ENCODE assay signal across 14 cellular contexts in the genomic region with DNA sequence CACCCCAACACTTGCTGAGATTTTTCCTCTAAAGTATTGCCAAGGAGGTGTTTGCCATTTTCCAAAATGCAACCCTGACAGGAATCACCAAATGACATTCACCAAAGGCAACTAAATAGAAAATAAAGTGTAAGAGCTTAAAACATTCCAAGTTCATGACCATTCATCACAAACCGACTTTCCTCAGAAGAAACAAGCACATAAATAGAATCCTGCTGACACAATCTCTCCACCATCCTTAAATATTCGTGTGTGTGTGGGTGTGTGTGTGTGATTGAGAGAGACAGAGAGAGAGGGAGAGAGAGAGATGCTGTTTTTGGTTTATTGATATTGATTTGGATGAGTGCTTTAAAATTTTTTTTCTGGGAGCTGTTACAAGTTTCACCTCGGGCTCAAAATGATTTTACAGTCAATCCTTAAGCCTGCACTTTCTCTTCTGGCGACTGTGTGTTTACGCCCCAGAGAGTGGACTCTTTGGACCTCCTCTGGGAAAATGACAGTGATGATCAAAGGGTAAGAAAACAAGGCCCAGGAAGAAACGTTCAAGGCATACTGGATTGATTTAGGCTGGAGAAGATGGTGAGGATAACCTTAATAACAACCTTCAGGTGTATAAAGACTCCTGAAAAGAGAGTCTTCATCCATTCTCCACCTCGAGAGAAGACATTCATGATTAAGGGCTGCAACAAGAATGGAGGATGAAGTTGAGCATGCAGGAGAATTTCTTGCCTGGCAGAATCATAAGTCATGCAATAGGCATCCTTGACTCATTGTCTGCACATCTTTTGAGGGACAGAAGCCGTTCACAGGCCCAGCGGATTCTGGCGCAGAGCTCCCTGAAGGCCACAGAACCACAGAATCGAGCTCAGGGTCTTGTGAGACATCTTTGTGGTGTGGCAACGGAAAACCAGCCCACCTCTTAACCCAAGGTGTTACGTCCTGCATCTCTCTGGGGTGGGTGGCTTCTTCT.
DNase-seq lines count a peak whose midpoint lies in the region; ATAC-seq and TF ChIP-seq lines count a peak whose summit lies in the region.
"Had no signal": no experiment of that assay in that cellular context is flagged by ENCODE, and none has a peak within 500 bp of the region (broad histone marks: within the 10 kb centered on the region; RNA-seq: fewer than 3 reads in every experiment).

No MANE protein-coding gene starts in this region.

- H2BK20ac ChIP-seq in IMR-90 (ENCODE audit: low read depth, low read length): no peak overlapping the region

- dilution Hi-C loops in IMR-90 (cut with HindIII; ENCODE audit: low sequenced_read_pairs, unreplicated experiment): no loop called here

- no peak overlapping the region for H4K5ac ChIP-seq in IMR-90 (ENCODE audit: low read depth, low read length)

- no TSS peak for BruUV-seq in IMR-90 (replicated peaks; lab: Mats Ljungman, UMichigan)

- no peak overlapping the region for H2BK15ac ChIP-seq in IMR-90 (ENCODE audit: low read depth, low read length)

- no peak for TF ChIP-seq RAD21 in IMR-90 (IDR thresholded peaks at IDR 0.05; ENCODE audit: low read length)

- intact Hi-C loops in IMR-90 (cut with micrococcal nuclease) (no loop called here), sciatic nerve (cut with DNase I) (no loop called here)

- no peak overlapping the region for H2AFZ ChIP-seq in IMR-90 (replicated peaks; ENCODE audit: low read length, poor library complexity)

- H3K36me3 ChIP-seq in IMR-90 (ENCODE audit: control insufficient read depth, insufficient read depth, low read length): no peaks in the 10 kb centered on the region
- H3K36me3 ChIP-seq: pancreas had no signal

- H3K4ac ChIP-seq in IMR-90 (ENCODE audit: low read depth, low read length): no peak overlapping the region

- DNase-seq in EH (ENCODE audit: low read depth) (peak; percentile 88), IMR-90 (peak; percentile 29), caudate nucleus (lab: John Stamatoyannopoulos, UW) (no peak), non-pigmented ciliary epithelial cell (ENCODE audit: low read depth) (peak; percentile 60), NCI-H524 treated with DMSO at 0.1 percent for 48 hours (lab: John Stamatoyannopoulos, UW) (no peak), GOT3 (lab: John Stamatoyannopoulos, UW) (no peak), sciatic nerve (ENCODE audit: low spot score) (no peak)
- DNase-seq: activated naive CD4-positive, alpha-beta T cell treated with anti-CD3 and anti-CD28 coated beads, Interleukin-2, amount 50 U/mL, for 16 hours; Calu3; pancreas; stimulated activated CD4-positive, alpha-beta T cell treated with anti-CD3 and anti-CD28 coated beads, Interleukin-4, amount 100 ng/mL, for 1 hour; stimulated activated naive CD8-positive, alpha-beta T cell treated with anti-CD3 and anti-CD28 coated beads, Interleukin-15, amount 100 ng/mL, for 72 hours; T1000 had no signal

- ATAC-seq in IMR-90 (ENCODE audit: low read depth) (peak; percentile 29; the same call in 1 of the 2 replicates), HG03097 (IDR thresholded peaks at IDR 0.05; ENCODE audit: low FRiP score, unreplicated experiment) (no peak), sciatic nerve (no peak)
- ATAC-seq: pancreas; stimulated activated naive CD8-positive, alpha-beta T cell treated with anti-CD3 and anti-CD28 coated beads, Interleukin-15, amount 100 ng/mL, for 72 hours had no signal

- H3K27me3 ChIP-seq in IMR-90 (ENCODE audit: control insufficient read depth, insufficient read depth, low read length): no peaks in the 10 kb centered on the region
- H3K27me3 ChIP-seq: pancreas had no signal

- H2BK5ac ChIP-seq in IMR-90 (ENCODE audit: low read depth, low read length, poor library complexity, severe bottlenecking): no peak overlapping the region

- no peaks in the 10 kb centered on the region for H4K20me1 ChIP-seq in IMR-90 (ENCODE audit: insufficient read depth, low read length)

- peak overlapping the region; percentile 45; the same call in 1 of the 2 replicates for H3K4me2 ChIP-seq in IMR-90 (ENCODE audit: low read depth, low read length)

- TF ChIP-seq CTCF in IMR-90 (conservative IDR thresholded peaks at IDR 0.05; ENCODE audit: low read depth, low read length): no peak

- H3K27ac ChIP-seq in IMR-90 (ENCODE audit: insufficient read depth, low read length): no peak overlapping the region
- peak overlapping the region; percentile 16 for H3K27ac ChIP-seq in caudate nucleus (ENCODE audit: low read depth, low read length)
- H3K27ac ChIP-seq: pancreas had no signal

- no peaks in the 10 kb centered on the region for H3K79me1 ChIP-seq in IMR-90 (ENCODE audit: low read depth in 1 of 2, low read length in 2 of 2)

- H4K8ac ChIP-seq in IMR-90 (ENCODE audit: low read depth in 2 of 2, low read length in 2 of 2): no peak overlapping the region

- no peak overlapping the region for H3K18ac ChIP-seq in IMR-90 (ENCODE audit: low read depth, low read length)

- in situ Hi-C loops in IMR-90 (cut with MboI; ENCODE audit: low sequenced_read_pairs): no loop called here

- H2AK9ac ChIP-seq in IMR-90 (replicated peaks; ENCODE audit: low read depth, low read length, poor library complexity): no peak overlapping the region

- no peak overlapping the region for H3K9ac ChIP-seq in IMR-90 (ENCODE audit: low read depth, low read length)

- WGBS in IMR-90 (ENCODE audit: extremely low coverage in 2 of 2, insufficient read length in 1 of 2), 2 experiments: no CpG with 5 or more reads among the region's 13 CpGs

- no peak overlapping the region for H3K4me3 ChIP-seq in IMR-90 (ENCODE audit: insufficient read depth, low read depth, low read length)
- H3K4me3 ChIP-seq: pancreas had no signal

- CTCF ChIA-PET in IMR-90 (lab: Yijun Ruan, JAX): no interaction called here

- no peak overlapping the region for H4K91ac ChIP-seq in IMR-90 (ENCODE audit: insufficient read depth, low read depth, low read length)

- POLR2A ChIA-PET in IMR-90 (lab: Charles Lee; ENCODE audit: unreplicated experiment): no interaction called here

- no peak overlapping the region for H3K56ac ChIP-seq in IMR-90 (ENCODE audit: extremely low read depth, insufficient read depth, low read length)

- H3K9me1 ChIP-seq in IMR-90 (ENCODE audit: insufficient read depth, low read length): no peaks in the 10 kb centered on the region

- H3K9me3 ChIP-seq in IMR-90 (ENCODE audit: control insufficient read depth, insufficient read depth, low read length): peaks cover 5% of the 10 kb centered on the region
- H3K9me3 ChIP-seq: pancreas had no signal

- no peak overlapping the region for H3K14ac ChIP-seq in IMR-90 (replicated peaks; ENCODE audit: low read depth, low read length)

- no peak for TF ChIP-seq POLR2A in IMR-90 (IDR thresholded peaks at IDR 0.05; ENCODE audit: low read depth, low read length)

- no peak overlapping the region for H2AK5ac ChIP-seq in IMR-90 (ENCODE audit: low read depth, low read length)

- H3K23ac ChIP-seq in IMR-90 (ENCODE audit: low read depth, low read length): no peak overlapping the region

- no peak overlapping the region for H2BK120ac ChIP-seq in IMR-90 (ENCODE audit: low read depth, low read length)

- no peaks in the 10 kb centered on the region for H3K4me1 ChIP-seq in IMR-90 (ENCODE audit: control insufficient read depth, insufficient read depth, low read length)
- H3K4me1 ChIP-seq: pancreas had no signal

TF ChIP-seq in IMR-90, 13 proteins besides CTCF, POLR2A, EP300 and RAD21:
- TF ChIP-seq, protein P1, sequence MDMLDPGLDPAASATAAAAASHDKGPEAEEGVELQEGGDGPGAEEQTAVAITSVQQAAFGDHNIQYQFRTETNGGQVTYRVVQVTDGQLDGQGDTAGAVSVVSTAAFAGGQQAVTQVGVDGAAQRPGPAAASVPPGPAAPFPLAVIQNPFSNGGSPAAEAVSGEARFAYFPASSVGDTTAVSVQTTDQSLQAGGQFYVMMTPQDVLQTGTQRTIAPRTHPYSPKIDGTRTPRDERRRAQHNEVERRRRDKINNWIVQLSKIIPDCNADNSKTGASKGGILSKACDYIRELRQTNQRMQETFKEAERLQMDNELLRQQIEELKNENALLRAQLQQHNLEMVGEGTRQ (IDR thresholded peaks at IDR 0.05; ENCODE audit: low read depth, low read length): no peak
- TF ChIP-seq SMC3 (IDR thresholded peaks at IDR 0.05; ENCODE audit: low read depth, low read length) (no peak), CHD1 (IDR thresholded peaks at IDR 0.05; ENCODE audit: low read depth, low read length) (no peak), RCOR1 (IDR thresholded peaks at IDR 0.05; ENCODE audit: insufficient replicate concordance, low read length) (no peak), MAFK (IDR thresholded peaks at IDR 0.05; ENCODE audit: low read depth, low read length) (no peak), BHLHE40 (IDR thresholded peaks at IDR 0.05; ENCODE audit: low read depth, low read length) (no peak), NFE2L2 (IDR thresholded peaks at IDR 0.05; ENCODE audit: low read depth, low read length) (no peak), CEBPB (IDR thresholded peaks at IDR 0.05; ENCODE audit: low read depth, low read length) (no peak), MXI1 (IDR thresholded peaks at IDR 0.05; ENCODE audit: borderline replicate concordance, low read depth, low read length) (no peak), FOS (IDR thresholded peaks at IDR 0.05; ENCODE audit: low read depth, low read length) (no peak)
- TF ChIP-seq, protein P2, sequence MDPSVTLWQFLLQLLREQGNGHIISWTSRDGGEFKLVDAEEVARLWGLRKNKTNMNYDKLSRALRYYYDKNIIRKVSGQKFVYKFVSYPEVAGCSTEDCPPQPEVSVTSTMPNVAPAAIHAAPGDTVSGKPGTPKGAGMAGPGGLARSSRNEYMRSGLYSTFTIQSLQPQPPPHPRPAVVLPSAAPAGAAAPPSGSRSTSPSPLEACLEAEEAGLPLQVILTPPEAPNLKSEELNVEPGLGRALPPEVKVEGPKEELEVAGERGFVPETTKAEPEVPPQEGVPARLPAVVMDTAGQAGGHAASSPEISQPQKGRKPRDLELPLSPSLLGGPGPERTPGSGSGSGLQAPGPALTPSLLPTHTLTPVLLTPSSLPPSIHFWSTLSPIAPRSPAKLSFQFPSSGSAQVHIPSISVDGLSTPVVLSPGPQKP (IDR thresholded peaks at IDR 0.05; ENCODE audit: borderline replicate concordance, low read depth, low read length): no peak

Comparison
In these comparisons a context has a peak if more than half of its experiments do, and no peak if none do; other contexts are left out.
1. DNase-seq: peak in EH (single experiment), IMR-90 (single experiment) and non-pigmented ciliary epithelial cell (single experiment); none in caudate nucleus (0 of 61), NCI-H524 treated with DMSO at 0.1 percent for 48 hours (single experiment), GOT3 (single experiment) and sciatic nerve (single experiment).